Comparison of ENCODE assay signal across 1 cellular context in genomic region chr3:141659821-141660597, GRCh38.
TF ChIP-seq lines count a peak whose summit lies in the region.

No MANE protein-coding gene starts in this region.

TF ChIP-seq in HepG2, 621 proteins besides CTCF, POLR2A, EP300 and RAD21 (continued from another document and continues in another):
- TF ChIP-seq IRF9 (CRISPR knock-in tag; IDR thresholded peaks at IDR 0.05; ENCODE audit: borderline replicate concordance) (peak; percentile 40; the same call in 1 of the 2 replicates), SUZ12 (IDR thresholded peaks at IDR 0.05; ENCODE audit: low read depth, low read length) (no peak), RARA (CRISPR knock-in tag; IDR thresholded peaks at IDR 0.05) (no peak), ZNF510 (CRISPR knock-in tag; IDR thresholded peaks at IDR 0.05; ENCODE audit: low read depth) (no peak), KDM5B (CRISPR knock-in tag; IDR thresholded peaks at IDR 0.05; ENCODE audit: borderline replicate concordance) (peak; percentile 29; the same call in 1 of the 2 replicates), ATF7-NPFF (CRISPR knock-in tag; IDR thresholded peaks at IDR 0.05; ENCODE audit: low read depth) (peak; percentile 65; the same call in 1 of the 2 replicates), MXD3 (CRISPR knock-in tag; IDR thresholded peaks at IDR 0.05) (no peak), SPEN (CRISPR knock-in tag; IDR thresholded peaks at IDR 0.05; ENCODE audit: low read depth) (no peak), ZEB1 (IDR thresholded peaks at IDR 0.05; ENCODE audit: insufficient replicate concordance, low read depth) (no peak), SALL2 (CRISPR knock-in tag; IDR thresholded peaks at IDR 0.05) (0 out of 2 replicates have a peak, but pooled peaks have one; percentile 24), ZNF180 (CRISPR knock-in tag; IDR thresholded peaks at IDR 0.05; ENCODE audit: borderline replicate concordance, low read depth) (0 out of 2 replicates have a peak, but pooled peaks have one; percentile 35), SSRP1 (CRISPR knock-in tag; IDR thresholded peaks at IDR 0.05) (no peak), MIER2 (CRISPR knock-in tag; IDR thresholded peaks at IDR 0.05) (no peak), RFXAP (CRISPR knock-in tag; IDR thresholded peaks at IDR 0.05; ENCODE audit: borderline replicate concordance) (no peak; the same call in 1 of the 2 replicates), SKI (IDR thresholded peaks at IDR 0.05; ENCODE audit: partially characterized antibody) (no peak), ARHGAP35 (CRISPR knock-in tag; IDR thresholded peaks at IDR 0.05; ENCODE audit: borderline replicate concordance) (peak; percentile 31; the same call in 1 of the 2 replicates), JUN (CRISPR knock-in tag; IDR thresholded peaks at IDR 0.05) (no peak), ZNF775 (CRISPR knock-in tag; IDR thresholded peaks at IDR 0.05; ENCODE audit: borderline replicate concordance) (no peak), ZNF709 (CRISPR knock-in tag; IDR thresholded peaks at IDR 0.05) (no peak), MAFK (conservative IDR thresholded peaks at IDR 0.05 in 1 of 2, IDR thresholded peaks at IDR 0.05 in 1 of 2; ENCODE audit: low read length in 2 of 2) (no peak), ZBTB4 (CRISPR knock-in tag; IDR thresholded peaks at IDR 0.05; ENCODE audit: borderline replicate concordance) (peak; percentile 53; the same call in 1 of the 2 replicates), FIP1L1 (IDR thresholded peaks at IDR 0.05; ENCODE audit: borderline replicate concordance, insufficient read depth, low read depth, low read length) (no peak), PHF8 (CRISPR knock-in tag; IDR thresholded peaks at IDR 0.05) (peak; percentile 19; the same call in 1 of the 2 replicates), ZNF629 (CRISPR knock-in tag; conservative IDR thresholded peaks at IDR 0.05) (no peak), PAXIP1 (CRISPR knock-in tag; conservative IDR thresholded peaks at IDR 0.05) (no peak), ZNF558 (CRISPR knock-in tag; IDR thresholded peaks at IDR 0.05; ENCODE audit: borderline replicate concordance) (no peak), ZNF572 (CRISPR knock-in tag; IDR thresholded peaks at IDR 0.05) (no peak), AHR (CRISPR knock-in tag; IDR thresholded peaks at IDR 0.05) (no peak), ZMYM4 (CRISPR knock-in tag; IDR thresholded peaks at IDR 0.05) (peak; percentile 45; the same call in 1 of the 2 replicates), MZF1 (CRISPR knock-in tag; IDR thresholded peaks at IDR 0.05; ENCODE audit: borderline replicate concordance) (no peak), BCL6 (CRISPR knock-in tag; IDR thresholded peaks at IDR 0.05) (no peak), ZNF7 (CRISPR knock-in tag; IDR thresholded peaks at IDR 0.05) (no peak), ZNF276 (CRISPR knock-in tag; IDR thresholded peaks at IDR 0.05; ENCODE audit: low read depth) (no peak), CBX2 (IDR thresholded peaks at IDR 0.05; ENCODE audit: low read depth, low read length) (no peak), CBX2 (CRISPR knock-in tag; IDR thresholded peaks at IDR 0.05; ENCODE audit: low read depth) (no peak), KDM3A (CRISPR knock-in tag; IDR thresholded peaks at IDR 0.05; ENCODE audit: low read depth) (peak; percentile 23; the same call in 1 of the 2 replicates), MYNN (CRISPR knock-in tag; IDR thresholded peaks at IDR 0.05; ENCODE audit: low read depth) (no peak), ZNF672 (CRISPR knock-in tag; IDR thresholded peaks at IDR 0.05) (no peak), ZNF34 (CRISPR knock-in tag; IDR thresholded peaks at IDR 0.05; ENCODE audit: borderline replicate concordance) (no peak), ZNF564 (CRISPR knock-in tag; IDR thresholded peaks at IDR 0.05) (no peak), ZNF260 (CRISPR knock-in tag; IDR thresholded peaks at IDR 0.05; ENCODE audit: borderline replicate concordance, low read depth) (no peak)
- TF ChIP-seq, protein P1, sequence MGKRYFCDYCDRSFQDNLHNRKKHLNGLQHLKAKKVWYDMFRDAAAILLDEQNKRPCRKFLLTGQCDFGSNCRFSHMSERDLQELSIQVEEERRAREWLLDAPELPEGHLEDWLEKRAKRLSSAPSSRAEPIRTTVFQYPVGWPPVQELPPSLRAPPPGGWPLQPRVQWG (CRISPR knock-in tag; IDR thresholded peaks at IDR 0.05; ENCODE audit: borderline replicate concordance, low read depth) = no peak
- TF ChIP-seq, protein P2, sequence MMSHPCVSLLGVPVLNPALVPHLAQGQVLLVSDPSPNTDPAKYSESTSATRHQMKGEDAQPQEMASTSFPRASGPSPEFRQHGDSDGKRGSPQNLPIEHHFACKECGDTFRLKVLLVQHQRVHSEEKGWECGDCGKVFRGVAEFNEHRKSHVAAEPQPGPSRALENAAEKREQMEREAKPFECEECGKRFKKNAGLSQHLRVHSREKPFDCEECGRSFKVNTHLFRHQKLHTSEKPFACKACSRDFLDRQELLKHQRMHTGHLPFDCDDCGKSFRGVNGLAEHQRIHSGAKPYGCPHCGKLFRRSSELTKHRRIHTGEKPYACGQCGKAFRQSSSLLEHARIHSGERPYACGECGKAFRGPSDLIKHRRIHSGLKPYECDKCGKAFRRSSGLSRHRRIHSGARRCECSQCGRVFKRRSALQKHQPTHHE (CRISPR knock-in tag; IDR thresholded peaks at IDR 0.05; ENCODE audit: borderline replicate concordance) = no peak
- TF ChIP-seq, protein P3, sequence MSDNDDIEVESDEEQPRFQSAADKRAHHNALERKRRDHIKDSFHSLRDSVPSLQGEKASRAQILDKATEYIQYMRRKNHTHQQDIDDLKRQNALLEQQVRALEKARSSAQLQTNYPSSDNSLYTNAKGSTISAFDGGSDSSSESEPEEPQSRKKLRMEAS (IDR thresholded peaks at IDR 0.05) = peak; percentile 17; the same call in 1 of the 2 replicates
- TF ChIP-seq, protein P4, sequence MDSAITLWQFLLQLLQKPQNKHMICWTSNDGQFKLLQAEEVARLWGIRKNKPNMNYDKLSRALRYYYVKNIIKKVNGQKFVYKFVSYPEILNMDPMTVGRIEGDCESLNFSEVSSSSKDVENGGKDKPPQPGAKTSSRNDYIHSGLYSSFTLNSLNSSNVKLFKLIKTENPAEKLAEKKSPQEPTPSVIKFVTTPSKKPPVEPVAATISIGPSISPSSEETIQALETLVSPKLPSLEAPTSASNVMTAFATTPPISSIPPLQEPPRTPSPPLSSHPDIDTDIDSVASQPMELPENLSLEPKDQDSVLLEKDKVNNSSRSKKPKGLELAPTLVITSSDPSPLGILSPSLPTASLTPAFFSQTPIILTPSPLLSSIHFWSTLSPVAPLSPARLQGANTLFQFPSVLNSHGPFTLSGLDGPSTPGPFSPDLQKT (CRISPR knock-in tag; IDR thresholded peaks at IDR 0.05; ENCODE audit: borderline replicate concordance) = no peak
- TF ChIP-seq, protein P5, sequence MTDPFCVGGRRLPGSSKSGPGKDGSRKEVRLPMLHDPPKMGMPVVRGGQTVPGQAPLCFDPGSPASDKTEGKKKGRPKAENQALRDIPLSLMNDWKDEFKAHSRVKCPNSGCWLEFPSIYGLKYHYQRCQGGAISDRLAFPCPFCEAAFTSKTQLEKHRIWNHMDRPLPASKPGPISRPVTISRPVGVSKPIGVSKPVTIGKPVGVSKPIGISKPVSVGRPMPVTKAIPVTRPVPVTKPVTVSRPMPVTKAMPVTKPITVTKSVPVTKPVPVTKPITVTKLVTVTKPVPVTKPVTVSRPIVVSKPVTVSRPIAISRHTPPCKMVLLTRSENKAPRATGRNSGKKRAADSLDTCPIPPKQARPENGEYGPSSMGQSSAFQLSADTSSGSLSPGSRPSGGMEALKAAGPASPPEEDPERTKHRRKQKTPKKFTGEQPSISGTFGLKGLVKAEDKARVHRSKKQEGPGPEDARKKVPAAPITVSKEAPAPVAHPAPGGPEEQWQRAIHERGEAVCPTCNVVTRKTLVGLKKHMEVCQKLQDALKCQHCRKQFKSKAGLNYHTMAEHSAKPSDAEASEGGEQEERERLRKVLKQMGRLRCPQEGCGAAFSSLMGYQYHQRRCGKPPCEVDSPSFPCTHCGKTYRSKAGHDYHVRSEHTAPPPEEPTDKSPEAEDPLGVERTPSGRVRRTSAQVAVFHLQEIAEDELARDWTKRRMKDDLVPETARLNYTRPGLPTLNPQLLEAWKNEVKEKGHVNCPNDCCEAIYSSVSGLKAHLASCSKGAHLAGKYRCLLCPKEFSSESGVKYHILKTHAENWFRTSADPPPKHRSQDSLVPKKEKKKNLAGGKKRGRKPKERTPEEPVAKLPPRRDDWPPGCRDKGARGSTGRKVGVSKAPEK (CRISPR knock-in tag; IDR thresholded peaks at IDR 0.05; ENCODE audit: borderline replicate concordance) = no peak
